ENCODE assay signal across 16 cellular contexts in genomic region chr13:67042556-67042955, GRCh38.
DNase-seq lines count a peak whose midpoint lies in the region; ATAC-seq and FAIRE-seq lines count a peak whose summit lies in the region.
"Had no signal": no experiment of that assay in that cellular context is flagged by ENCODE, and none has a peak within 500 bp of the region (broad histone marks: within the 10 kb centered on the region; RNA-seq: fewer than 3 reads in every experiment).

No MANE protein-coding gene starts in this region.

- H3K27ac ChIP-seq in caudate nucleus (ENCODE audit: low read depth, low read length), result peak overlapping the region; percentile 93
- H3K27ac ChIP-seq: A549, BLaER1 had no signal

- ATAC-seq in HG03457 (IDR thresholded peaks at IDR 0.05; ENCODE audit: unreplicated experiment) (no peak), HG03159 (IDR thresholded peaks at IDR 0.05; ENCODE audit: unreplicated experiment) (no peak)
- ATAC-seq: A549 had no signal

- FAIRE-seq in frontal cortex (lab: Jason Lieb, UNC), result peak; percentile 95
- FAIRE-seq: A549, GM12892, GM19239 had no signal

- DNase-seq in caudate nucleus (lab: John Stamatoyannopoulos, UW) (peak in 2 of 61 donors; percentile 29 to 45), frontal cortex (ENCODE audit: low spot score in 2 of 2) (no peak), medulla oblongata (ENCODE audit: extremely low spot score) (peak; percentile 84), superior temporal gyrus (ENCODE audit: extremely low spot score) (peak; percentile 97), NCI-H510A (lab: John Stamatoyannopoulos, UW) (no peak)
- DNase-seq: Caco-2; CD8-positive, alpha-beta memory T cell; DND-41; GDM1; GOT3 had no signal

Comparison
In these comparisons a context has a peak if more than half of its experiments do, and no peak if none do; other contexts are left out.
1. DNase-seq: peak in medulla oblongata (single experiment) and superior temporal gyrus (single experiment); none in frontal cortex (0 of 2) and NCI-H510A (single experiment).